In the genomic region with DNA sequence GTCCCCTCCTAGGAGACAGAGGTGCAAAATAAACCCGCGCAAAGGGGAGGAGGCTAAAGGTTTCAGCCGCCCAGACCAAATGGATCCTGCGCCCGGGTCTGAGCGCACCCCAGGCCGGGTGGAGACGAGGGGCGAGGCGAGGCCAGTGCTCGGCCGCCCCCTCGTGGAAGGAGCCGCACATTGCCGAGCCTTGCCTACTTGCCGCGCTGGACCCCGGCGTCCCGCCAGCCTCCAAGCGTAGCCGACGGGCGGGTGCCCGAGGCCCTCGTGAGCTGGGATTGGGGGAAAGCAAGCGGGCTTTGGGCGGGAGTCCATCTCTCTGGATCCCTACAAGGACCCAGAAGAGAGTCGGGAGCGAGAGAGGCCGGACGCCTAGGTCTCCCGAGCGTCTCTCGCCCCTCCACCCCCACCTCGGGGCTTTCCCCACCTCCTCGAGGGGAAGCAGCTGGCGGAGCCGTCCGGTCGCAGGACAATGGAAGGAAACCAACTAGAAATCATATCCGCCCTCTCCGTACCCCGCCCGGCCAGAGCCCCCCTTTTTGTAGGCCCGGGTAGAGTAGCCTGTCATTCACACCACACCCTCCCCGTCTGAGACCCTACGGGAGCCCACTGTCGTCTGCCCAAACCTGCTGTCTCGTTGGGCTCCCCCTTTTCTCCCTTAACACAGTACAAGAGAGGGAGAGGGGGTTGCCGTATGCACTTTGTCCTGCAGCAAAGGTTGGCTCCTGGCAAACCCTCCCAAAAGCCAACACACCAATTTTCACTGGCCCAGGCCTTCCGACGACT, we compare ENCODE assay signal across 7 cellular contexts. TPM values are rescaled to one million over a fixed set of nuclear protein-coding genes. Genes with fewer than 3 reads are reported as not detected.
DNase-seq lines count a peak whose midpoint lies in the region; ATAC-seq and TF ChIP-seq lines count a peak whose summit lies in the region.

No MANE protein-coding gene starts in this region.

- TF ChIP-seq CTCF in GM12875 (IDR thresholded peaks at IDR 0.05; ENCODE audit: borderline replicate concordance, insufficient read depth, low read depth, low read length) (peak; percentile 98), right lobe of liver (IDR thresholded peaks at IDR 0.05) (peak; percentile 90 to 99 (median 98))

- H3K36me3 ChIP-seq in right lobe of liver: no peaks in the 10 kb centered on the region

- 0% methylated on average over 4 of the region's 53 CpGs for WGBS in right lobe of liver (ENCODE audit: insufficient coverage, low coverage, low lambda C conversion rate, missing lambda C conversion rate)

- H3K4me1 ChIP-seq in right lobe of liver: peaks cover 0 to 10% (median 2%) of the 10 kb centered on the region in 4 donors

- peak overlapping the region; percentile 59 to 72 (median 72) for H3K27ac ChIP-seq in right lobe of liver

- H3K27me3 ChIP-seq in right lobe of liver: no peaks in the 10 kb centered on the region

- no peak for TF ChIP-seq POLR2A in right lobe of liver (IDR thresholded peaks at IDR 0.05)

- DNase-seq in NCI-H2196 (lab: John Stamatoyannopoulos, UW; ENCODE audit: unreplicated experiment) (peak; percentile 75), dermis blood vessel endothelial cell (peak; percentile 97), right lobe of liver (peak; percentile 83 to 85 (median 83))
- DNase-seq in activated CD4-positive, alpha-beta T cell treated with anti-CD3 and anti-CD28 coated beads for 48 hours: peak; percentile 87
- peak; percentile 75 to 76 for DNase-seq in stimulated activated CD4-positive, alpha-beta T cell treated with anti-CD3 and anti-CD28 coated beads, Interleukin-4, amount 100 ng/mL, for 48 hours (ENCODE audit: low read depth in 2 of 2)

- ATAC-seq in HG02852 (IDR thresholded peaks at IDR 0.05; ENCODE audit: unreplicated experiment) (peak; percentile 63), right lobe of liver (peak; percentile 69 to 78 (median 76))

- intact Hi-C loops in right lobe of liver (cut with DNase I): no loop called here

- H3K4me3 ChIP-seq in GM12875 (ENCODE audit: low read depth, low read length) (peak overlapping the region; percentile 54), right lobe of liver (peak overlapping the region; percentile 23 to 38 (median 36))

- no peaks in the 10 kb centered on the region for H3K9me3 ChIP-seq in right lobe of liver

RNA-seq across cellular contexts. Expression of a gene that starts 0.7 kb away (rescaled TPM):
- total RNA-seq in dermis blood vessel endothelial cell (86.6 and 140 TPM in 2 replicates), right lobe of liver (1 to 10 TPM in 5 of 6 experiments, under 1 TPM in 1; 0.71 to 3.5 (median 1.5) TPM)

RNA-seq across cellular contexts. Expression of a gene that starts 9.8 kb away (rescaled TPM):
- 28.1 and 47.9 TPM in 2 replicates for total RNA-seq in dermis blood vessel endothelial cell
- 100 to 1,000 TPM in 3 of 6 experiments, 10 to 100 TPM in 3; 72.5 to 141 (median 108) TPM for total RNA-seq in right lobe of liver

RNA-seq across cellular contexts. Expression of a gene that starts 13.6 kb away (rescaled TPM):
- total RNA-seq in dermis blood vessel endothelial cell: 1.7 and 2.2 TPM in 2 replicates
- 10 to 100 TPM; 14.7 to 66.4 (median 39.5) TPM for total RNA-seq in right lobe of liver

RNA-seq across cellular contexts. Expression of a gene that starts 21.7 kb away (rescaled TPM):
- 1.1 and 1.5 TPM in 2 replicates for total RNA-seq in dermis blood vessel endothelial cell
- 10 to 100 TPM in 1 of 6 experiments, 1 to 10 TPM in 4, under 1 TPM in 1; 0.84 to 10.2 (median 2.4) TPM for total RNA-seq in right lobe of liver

RNA-seq across cellular contexts. Expression of a gene that starts 26.3 kb away (rescaled TPM):
- total RNA-seq in dermis blood vessel endothelial cell (not detected in 2 replicates), right lobe of liver (under 1 TPM in 2 of 6 experiments, not detected in 4; 0.17 to 0.27 TPM)

Comparison
In these comparisons a context has a peak if more than half of its experiments do, and no peak if none do; other contexts are left out.
1. Peak in every context shown above with its lines: DNase-seq, ATAC-seq, H3K4me3 ChIP-seq and H3K27ac ChIP-seq.
2. RNA of a gene that starts 0.7 kb away (total RNA-seq): 86.6 to 140 TPM in dermis blood vessel endothelial cell; 0.71 to 3.5 TPM in right lobe of liver; every median in the first group is over 10 times any median in the second.